In the genomic region with DNA sequence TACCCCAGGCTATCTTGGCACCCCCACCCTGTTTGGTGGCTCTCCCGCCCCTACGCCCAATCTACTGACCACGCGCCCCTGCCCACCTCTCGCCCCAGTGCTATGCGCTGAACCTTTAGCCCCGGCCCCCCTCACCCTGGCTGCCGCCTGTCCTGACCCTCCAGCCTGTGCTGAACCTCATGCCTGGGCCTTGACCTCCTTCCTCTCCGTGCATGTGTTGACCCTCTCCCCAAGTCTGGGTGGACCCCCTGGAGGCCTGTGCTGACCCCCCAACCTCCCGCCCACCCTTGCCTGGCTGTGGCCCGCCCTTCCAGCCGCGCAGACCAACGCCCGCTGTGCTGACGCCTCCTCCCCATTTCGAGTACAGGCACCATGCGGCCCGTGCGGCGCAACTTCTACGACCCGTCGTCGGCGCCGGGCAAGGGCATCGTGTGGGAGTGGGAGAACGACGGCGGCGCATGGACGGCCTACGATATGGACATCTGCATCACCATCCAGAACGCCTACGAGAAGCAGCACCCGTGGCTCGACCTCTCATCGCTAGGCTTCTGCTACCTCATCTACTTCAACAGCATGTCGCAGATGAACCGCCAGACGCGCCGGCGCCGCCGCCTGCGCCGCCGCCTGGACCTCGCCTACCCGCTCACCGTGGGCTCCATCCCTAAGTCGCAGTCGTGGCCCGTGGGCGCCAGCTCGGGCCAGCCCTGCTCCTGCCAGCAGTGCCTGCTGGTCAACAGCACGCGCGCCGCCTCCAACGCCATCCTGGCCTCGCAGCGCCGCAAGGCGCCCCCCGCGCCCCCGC, we compare ENCODE assay signal across 1 cellular context.
TF ChIP-seq lines count a peak whose summit lies in the region.

No MANE protein-coding gene starts in this region.

TF ChIP-seq in A549, 52 proteins besides CTCF, POLR2A, EP300 and RAD21 (continued from another document):
- TF ChIP-seq, protein P1, sequence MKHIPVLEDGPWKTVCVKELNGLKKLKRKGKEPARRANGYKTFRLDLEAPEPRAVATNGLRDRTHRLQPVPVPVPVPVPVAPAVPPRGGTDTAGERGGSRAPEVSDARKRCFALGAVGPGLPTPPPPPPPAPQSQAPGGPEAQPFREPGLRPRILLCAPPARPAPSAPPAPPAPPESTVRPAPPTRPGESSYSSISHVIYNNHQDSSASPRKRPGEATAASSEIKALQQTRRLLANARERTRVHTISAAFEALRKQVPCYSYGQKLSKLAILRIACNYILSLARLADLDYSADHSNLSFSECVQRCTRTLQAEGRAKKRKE (CRISPR knock-in tag; IDR thresholded peaks at IDR 0.05; ENCODE audit: low read depth): no peak
- no peak for TF ChIP-seq RARB (CRISPR knock-in tag; IDR thresholded peaks at IDR 0.05)
- no peak for TF ChIP-seq CBX8 (IDR thresholded peaks at IDR 0.05)
- no peak for TF ChIP-seq MAFK (IDR thresholded peaks at IDR 0.05; ENCODE audit: partially characterized antibody)
- no peak for TF ChIP-seq EHF (CRISPR knock-in tag; IDR thresholded peaks at IDR 0.05)
- TF ChIP-seq RNF2 (IDR thresholded peaks at IDR 0.05; ENCODE audit: borderline replicate concordance, low read depth): no peak
